ENCODE assay signal across 8 cellular contexts in genomic region chr17:41836550-41837196, GRCh38. TPM values are rescaled to one million over a fixed set of nuclear protein-coding genes. Genes with fewer than 3 reads are reported as not detected.
DNase-seq lines count a peak whose midpoint lies in the region; ATAC-seq, FAIRE-seq and TF ChIP-seq lines count a peak whose summit lies in the region.

No MANE protein-coding gene starts in this region.

- peak overlapping the region; percentile 69 to 94 (median 84) for H3K4me3 Mint-ChIP-seq in naive thymus-derived CD8-positive, alpha-beta T cell

- TF ChIP-seq CTCF in AG04450 (IDR thresholded peaks at IDR 0.05; ENCODE audit: low read depth, low read length): no peak
- TF ChIP-seq CTCF in choroid plexus epithelial cell (conservative IDR thresholded peaks at IDR 0.05; ENCODE audit: low read depth, low read length): no peak

- FAIRE-seq in urothelium cell line (lab: Jason Lieb, UNC): no peak

- H3K36me3 Mint-ChIP-seq in naive thymus-derived CD8-positive, alpha-beta T cell: peaks cover 0 to 14% (median 5%) of the 10 kb centered on the region in 3 donors

- no peaks in the 10 kb centered on the region for H3K9me3 Mint-ChIP-seq in naive thymus-derived CD8-positive, alpha-beta T cell

- H3K27me3 ChIP-seq in AG04450 (ENCODE audit: control insufficient read depth, insufficient read depth, low read length): no peaks in the 10 kb centered on the region

- peaks cover 8 to 26% (median 14%) of the 10 kb centered on the region in 4 donors for H3K4me1 Mint-ChIP-seq in naive thymus-derived CD8-positive, alpha-beta T cell

- no peaks in the 10 kb centered on the region for H3K9me3 ChIP-seq in AG04450 (ENCODE audit: control insufficient read depth, insufficient read depth, low read length)

- POLR2A ChIA-PET in AG04450 (lab: Yijun Ruan, JAX): no interaction called here
- POLR2A ChIA-PET in naive thymus-derived CD8-positive, alpha-beta T cell (lab: Charles Lee): interaction anchor here (3.6 kb wide), 1 partner anchor 27 kb away, joined by 18 read pairs; the partner anchor contains the start of gene KLHL11

- H3K27me3 Mint-ChIP-seq in naive thymus-derived CD8-positive, alpha-beta T cell: peaks cover 0 to 1% (median 0%) of the 10 kb centered on the region in 5 donors

- H3K27ac Mint-ChIP-seq in naive thymus-derived CD8-positive, alpha-beta T cell: peak overlapping the region in 9 of 10 donors; percentile 48 to 91 (median 80)

- peak overlapping the region; percentile 79 for H3K4me3 ChIP-seq in AG04450 (ENCODE audit: low read depth, low read length)
- peak overlapping the region; percentile 62 for H3K4me3 ChIP-seq in Jurkat, Clone E6-1 (ENCODE audit: low read length)
- H3K4me3 ChIP-seq in choroid plexus epithelial cell (ENCODE audit: low read depth, low read length): peak overlapping the region; percentile 78

- ATAC-seq in naive thymus-derived CD8-positive, alpha-beta T cell: peak in 1 of 2 donors; percentile 15
- no peak for ATAC-seq in GM18519 (IDR thresholded peaks at IDR 0.05; ENCODE audit: low FRiP score, unreplicated experiment)

- DNase-seq in AG04450 (ENCODE audit: low read depth, low spot score) (no peak), choroid plexus epithelial cell (ENCODE audit: low read depth) (no peak), NCI-H128 (lab: John Stamatoyannopoulos, UW; ENCODE audit: unreplicated experiment) (no peak), urothelium cell line (ENCODE audit: low spot score) (no peak)
- no peak for DNase-seq in Jurkat, Clone E6-1 (ENCODE audit: low read depth, low spot score)
- peak in 1 of 10 donors; percentile 4 for DNase-seq in naive thymus-derived CD8-positive, alpha-beta T cell
- no peak for DNase-seq in NK-92 treated with Interleukin-12 subunit alpha and Interleukin-12 subunit beta, amount 100 ng/mL, for 24 hours (lab: John Stamatoyannopoulos, UW)

- H3K27ac ChIP-seq in AG04450 (ENCODE audit: low read depth, low read length): no peak overlapping the region

- CTCF ChIA-PET in AG04450 (lab: Charles Lee): interaction anchor here (0.8 kb wide), 1 partner anchor 8 kb away, joined by 3 read pairs; no protein-coding TSS in a partner anchor

RNA-seq across cellular contexts. Expression of gene NT5C3B, which starts 0.6 kb away (rescaled TPM):
- 97.4 and 106 TPM in 2 replicates for polyA plus RNA-seq in AG04450 (2011; rRNA removed)
- polyA minus RNA-seq in AG04450 (2011; rRNA and poly(A)+ RNA removed): 46.1 and 49.6 TPM in 2 replicates
- polyA plus RNA-seq in Jurkat, Clone E6-1 (2012; ENCODE audit: insufficient read depth, insufficient read length): 78.9 TPM
- total RNA-seq in naive thymus-derived CD8-positive, alpha-beta T cell: 10 to 100 TPM; 51.3 to 54.0 TPM
- polyA plus RNA-seq in naive thymus-derived CD8-positive, alpha-beta T cell: 10 to 100 TPM; 38.4 to 64.7 (median 41.5) TPM

RNA-seq across cellular contexts. Expression of gene KLHL10, which starts 1.0 kb away (rescaled TPM):
- 0.06 TPM in 2 replicates for polyA plus RNA-seq in AG04450 (2011; rRNA removed)
- not detected in 2 replicates for polyA minus RNA-seq in AG04450 (2011; rRNA and poly(A)+ RNA removed)
- polyA plus RNA-seq in Jurkat, Clone E6-1 (2012; ENCODE audit: insufficient read depth, insufficient read length): not detected
- total RNA-seq in naive thymus-derived CD8-positive, alpha-beta T cell: not detected
- under 1 TPM in 1 of 3 donors, not detected in 2; 0.09 TPM for polyA plus RNA-seq in naive thymus-derived CD8-positive, alpha-beta T cell

RNA-seq across cellular contexts. Expression of gene FKBP10, which starts 23.9 kb away (rescaled TPM):
- 487 and 624 TPM in 2 replicates for polyA plus RNA-seq in AG04450 (2011; rRNA removed)
- 266 and 344 TPM in 2 replicates for polyA minus RNA-seq in AG04450 (2011; rRNA and poly(A)+ RNA removed)
- 0.44 TPM for polyA plus RNA-seq in Jurkat, Clone E6-1 (2012; ENCODE audit: insufficient read depth, insufficient read length)
- total RNA-seq in naive thymus-derived CD8-positive, alpha-beta T cell: not detected
- polyA plus RNA-seq in naive thymus-derived CD8-positive, alpha-beta T cell: not detected

RNA-seq across cellular contexts. Expression of gene P3H4, which starts 24.9 kb away (rescaled TPM):
- 51.5 and 58.8 TPM in 2 replicates for polyA plus RNA-seq in AG04450 (2011; rRNA removed)
- 19.8 and 25.6 TPM in 2 replicates for polyA minus RNA-seq in AG04450 (2011; rRNA and poly(A)+ RNA removed)
- polyA plus RNA-seq in Jurkat, Clone E6-1 (2012; ENCODE audit: insufficient read depth, insufficient read length): 10.5 TPM
- 1 to 10 TPM; 4.4 to 6.0 TPM for total RNA-seq in naive thymus-derived CD8-positive, alpha-beta T cell
- 1 to 10 TPM; 4.0 to 6.2 (median 5.8) TPM for polyA plus RNA-seq in naive thymus-derived CD8-positive, alpha-beta T cell

RNA-seq across cellular contexts. Expression of gene KLHL11, which starts 28.6 kb away (rescaled TPM):
- polyA plus RNA-seq in AG04450 (2011; rRNA removed): 7.6 and 9.3 TPM in 2 replicates
- polyA minus RNA-seq in AG04450 (2011; rRNA and poly(A)+ RNA removed): 28.0 and 39.1 TPM in 2 replicates
- 1.7 TPM for polyA plus RNA-seq in Jurkat, Clone E6-1 (2012; ENCODE audit: insufficient read depth, insufficient read length)
- total RNA-seq in naive thymus-derived CD8-positive, alpha-beta T cell: 10 to 100 TPM; 21.6 to 22.6 TPM
- polyA plus RNA-seq in naive thymus-derived CD8-positive, alpha-beta T cell: 1 to 10 TPM; 5.0 to 6.3 (median 5.4) TPM

Comparison
In these comparisons a context has a peak if more than half of its experiments do, and no peak if none do; other contexts are left out.
1. RNA of gene FKBP10, which starts 23.9 kb away (polyA plus RNA-seq): 487 to 624 TPM in AG04450; not detected in naive thymus-derived CD8-positive, alpha-beta T cell; every median in the first group is over 100 times any median in the second.
2. Peak in every context shown above with its lines, with median percentiles within 50 percentile points of each other: H3K4me3 ChIP-seq.